11 cellular contexts compared by ENCODE assay signal in the genomic region with DNA sequence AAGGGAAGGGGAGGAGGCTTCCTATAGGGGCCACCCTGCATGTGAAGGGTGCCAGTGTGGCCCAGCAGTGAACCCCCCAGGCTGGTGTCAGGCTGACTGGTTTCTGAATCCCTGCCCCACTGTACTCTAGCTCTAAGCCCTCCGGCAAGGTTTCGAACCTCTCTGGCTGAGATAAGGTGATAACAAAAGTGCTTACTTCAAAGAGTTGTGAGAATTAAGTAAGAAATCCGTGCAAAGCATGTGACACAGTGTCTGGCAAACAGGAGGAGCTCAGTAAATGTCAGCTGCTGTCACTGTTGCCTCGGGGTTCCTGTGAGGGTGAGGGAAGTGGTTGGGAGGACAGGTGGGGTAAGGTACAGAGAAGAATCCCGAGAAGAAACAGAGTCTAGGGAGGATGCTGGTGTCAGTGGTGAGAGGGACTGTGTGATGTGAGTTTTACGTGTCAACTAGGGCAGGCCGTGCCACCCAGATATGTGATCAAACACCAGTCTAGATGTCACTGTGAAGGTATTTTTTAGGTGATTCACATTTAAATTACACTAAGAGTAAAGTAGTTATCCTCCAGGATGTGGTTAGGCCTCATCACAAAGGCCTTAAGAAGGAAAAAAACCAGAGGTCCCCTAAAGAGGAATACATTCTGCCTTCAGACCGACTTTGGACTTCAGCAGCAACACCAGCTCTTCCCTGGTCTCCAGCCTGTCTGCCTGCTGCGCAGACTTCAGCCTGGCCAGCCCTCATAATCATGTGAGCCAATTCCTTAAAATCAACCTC.
DNase-seq lines count a peak whose midpoint lies in the region; ATAC-seq, FAIRE-seq and TF ChIP-seq lines count a peak whose summit lies in the region.
"Had no signal": no experiment of that assay in that cellular context is flagged by ENCODE, and none has a peak within 500 bp of the region (broad histone marks: within the 10 kb centered on the region; RNA-seq: fewer than 3 reads in every experiment).

No MANE protein-coding gene starts in this region.

- peak overlapping the region; percentile 73 for H3K27ac ChIP-seq in CD4-positive, alpha-beta T cell (ENCODE audit: low read depth, low read length)
- H3K27ac ChIP-seq in skin epidermis: peak overlapping the region in 12 of 21 experiments; percentile 5 to 71 (median 26)
- H3K27ac ChIP-seq: C4-2B had no signal

- intact Hi-C loops in CD4-positive, alpha-beta T cell (cut with DNase I, micrococcal nuclease): loop anchor here in 1 of 2 experiments (1.0 to 5.0 kb wide), 4 partner anchors 42 to 241 kb away; a partner anchor contains a TSS

- H3K4me3 ChIP-seq in bronchial epithelial cell (ENCODE audit: low read depth, low read length) (no peak overlapping the region), skin epidermis (no peak overlapping the region)

- no peak for FAIRE-seq in bronchial epithelial cell (lab: Jason Lieb, UNC)

- no peaks in the 10 kb centered on the region for H3K9me3 Mint-ChIP-seq in CD4-positive, alpha-beta T cell
- H3K9me3 Mint-ChIP-seq: memory B cell had no signal

- no peaks in the 10 kb centered on the region for H3K27me3 Mint-ChIP-seq in CD4-positive, alpha-beta T cell

- no peaks in the 10 kb centered on the region for H3K36me3 Mint-ChIP-seq in CD4-positive, alpha-beta T cell (ENCODE audit: low read depth)
- H3K36me3 Mint-ChIP-seq: memory B cell had no signal

- H3K4me1 Mint-ChIP-seq in CD4-positive, alpha-beta T cell (ENCODE audit: low read depth): peaks cover 18% of the 10 kb centered on the region
- H3K4me1 Mint-ChIP-seq: memory B cell had no signal

- H3K9me3 ChIP-seq in CD4-positive, alpha-beta T cell (ENCODE audit: control insufficient read depth, low read length): no peaks in the 10 kb centered on the region

- ATAC-seq in CD4-positive, alpha-beta T cell (ENCODE audit: poor library complexity): peak; percentile 94
- no peak for ATAC-seq in HG03095 (IDR thresholded peaks at IDR 0.05; ENCODE audit: unreplicated experiment)

- CTCF ChIA-PET in CD4-positive, alpha-beta T cell (lab: Charles Lee): interaction anchor here (1.2 to 2.1 kb wide), 4 partner anchors 9 to 459 kb away, joined by 3 to 8 read pairs (median 5); a partner anchor contains a TSS

- no peaks in the 10 kb centered on the region for H3K36me3 ChIP-seq in bronchial epithelial cell (ENCODE audit: control insufficient read depth, insufficient read depth, low read length)

- peak overlapping the region; percentile 25 for H3K4me3 Mint-ChIP-seq in CD4-positive, alpha-beta T cell
- H3K4me3 Mint-ChIP-seq: memory B cell had no signal

- H3K27me3 ChIP-seq in CD4-positive, alpha-beta T cell (ENCODE audit: control insufficient read depth, insufficient read depth, low read length): no peaks in the 10 kb centered on the region
- H3K27me3 ChIP-seq in bronchial epithelial cell (ENCODE audit: control insufficient read depth, insufficient read depth, low read length): no peaks in the 10 kb centered on the region

- POLR2A ChIA-PET in CD4-positive, alpha-beta T cell (lab: Charles Lee): interaction anchor here (0.5 to 1.6 kb wide), 8 partner anchors 41 to 959 kb away, joined by 3 to 16 read pairs (median 6); a partner anchor contains a TSS

- no peak for TF ChIP-seq CTCF in CD4-positive, alpha-beta T cell (IDR thresholded peaks at IDR 0.05)
- no peak for TF ChIP-seq CTCF in bronchial epithelial cell (IDR thresholded peaks at IDR 0.05; ENCODE audit: insufficient read depth, low read length, severe bottlenecking)

- peak; percentile 31 to 86 (median 48) for DNase-seq in CD4-positive, alpha-beta T cell
- peak; percentile 20 for DNase-seq in activated CD4-positive, alpha-beta T cell treated with anti-CD3 and anti-CD28 coated beads for 1 hour
- DNase-seq in bronchial epithelial cell (ENCODE audit: low read depth): peak; percentile 33
- no peak for DNase-seq in SKM-1 treated with dmso at 0.1 percent for 144 hours (lab: John Stamatoyannopoulos, UW; ENCODE audit: unreplicated experiment)
- DNase-seq in dermis blood vessel endothelial cell: no peak
- DNase-seq in DMS53 (lab: John Stamatoyannopoulos, UW): no peak
- DNase-seq: NCI-H2081 treated with DMSO at 0.1 percent for 48 hours had no signal

- peak overlapping the region; percentile 84 for H3K27ac Mint-ChIP-seq in CD4-positive, alpha-beta T cell
- H3K27ac Mint-ChIP-seq: memory B cell had no signal

Comparison
In these comparisons a context has a peak if more than half of its experiments do, and no peak if none do; other contexts are left out.
1. DNase-seq: peak in CD4-positive, alpha-beta T cell (10 of 10), activated CD4-positive, alpha-beta T cell treated with anti-CD3 and anti-CD28 coated beads for 1 hour (single experiment) and bronchial epithelial cell (single experiment); none in SKM-1 treated with dmso at 0.1 percent for 144 hours (single experiment), dermis blood vessel endothelial cell (single experiment) and DMS53 (single experiment).